In genomic region chrX:149923836-149924235, GRCh38 we compare ENCODE assay signal across 7 cellular contexts. TPM values are rescaled to one million over a fixed set of nuclear protein-coding genes. Genes with fewer than 3 reads are reported as not detected.
"Had no signal": no experiment of that assay in that cellular context is flagged by ENCODE, and none has a peak within 500 bp of the region (broad histone marks: within the 10 kb centered on the region; RNA-seq: fewer than 3 reads in every experiment).

No MANE protein-coding gene starts in this region.

RNA-seq across cellular contexts. Expression of gene HSFX4, which starts 5.5 kb away (rescaled TPM):
- total RNA-seq: GM23248, GM23338, H1, H4, H7, H9, HFFc6 had no signal
- polyA plus RNA-seq: GM23248, GM23338, H1 had no signal

RNA-seq across cellular contexts. Expression of gene MAGEA8, which starts 42.9 kb away (rescaled TPM):
- total RNA-seq: GM23248, GM23338, H1, H4, H7, H9, HFFc6 had no signal
- polyA plus RNA-seq: GM23248, GM23338, H1 had no signal
